Comparison of ENCODE assay signal across 22 cellular contexts in genomic region chr5:39660020-39660419, GRCh38.
A peak's percentile ranks its signal among the peaks of the same experiment; 100 is the strongest.
DNase-seq lines count a peak whose midpoint lies in the region; TF ChIP-seq lines count a peak whose summit lies in the region.
"Had no signal": no experiment of that assay in that cellular context is flagged by ENCODE, and none has a peak within 500 bp of the region (broad histone marks: within the 10 kb centered on the region; RNA-seq: fewer than 3 reads in every experiment).

No MANE protein-coding gene starts in this region.

- no peaks in the 10 kb centered on the region for H3K36me3 Mint-ChIP-seq in HFFc6 (ENCODE audit: low read depth)
- H3K36me3 Mint-ChIP-seq: CD14-positive monocyte; CD8-positive, alpha-beta memory T cell had no signal

- TF ChIP-seq EP300 in neural cell (conservative IDR thresholded peaks at IDR 0.05; ENCODE audit: poor library complexity, severe bottlenecking): peak; percentile 70

- H4K20me1 ChIP-seq in neural cell (ENCODE audit: insufficient read depth) (no peaks in the 10 kb centered on the region), smooth muscle cell (ENCODE audit: low read depth) (no peaks in the 10 kb centered on the region)
- H4K20me1 ChIP-seq: BLaER1 treated with 17β-estradiol and CSF1 and Interleukin-3, amounts not matched to agents 10 nM and 100 nM had no signal

- peak overlapping the region; percentile 69 for H3K4me3 Mint-ChIP-seq in HFFc6
- H3K4me3 Mint-ChIP-seq: B cell; CD14-positive monocyte; CD4-positive, alpha-beta T cell; CD8-positive, alpha-beta memory T cell had no signal

- no peak overlapping the region for H3K27ac Mint-ChIP-seq in HFFc6
- H3K27ac Mint-ChIP-seq: B cell; CD14-positive monocyte; CD4-positive, alpha-beta T cell; CD8-positive, alpha-beta memory T cell had no signal

- TF ChIP-seq CTCF in HFFc6 (IDR thresholded peaks at IDR 0.05): no peak
- no peak for TF ChIP-seq CTCF in neural cell (IDR thresholded peaks at IDR 0.05; ENCODE audit: poor library complexity, severe bottlenecking)
- TF ChIP-seq CTCF in smooth muscle cell (IDR thresholded peaks at IDR 0.05; ENCODE audit: borderline replicate concordance, insufficient read depth, poor library complexity, severe bottlenecking): no peak
- TF ChIP-seq CTCF in RWPE1 (conservative IDR thresholded peaks at IDR 0.05; ENCODE audit: low read depth): no peak

- H3K9me3 ChIP-seq in neural cell (ENCODE audit: low read length) (no peaks in the 10 kb centered on the region), smooth muscle cell (replicated peaks; ENCODE audit: low read depth) (no peaks in the 10 kb centered on the region)

- no peaks in the 10 kb centered on the region for H3F3A ChIP-seq in neural cell (ENCODE audit: insufficient read depth, low read length, poor library complexity, severe bottlenecking)
- H3F3A ChIP-seq in smooth muscle cell (ENCODE audit: low read depth): no peaks in the 10 kb centered on the region

- WGBS in smooth muscle cell (ENCODE audit: low lambda C conversion rate): 86% methylated on average over 1 of the region's 1 CpG

- H2AFZ ChIP-seq in neural cell (ENCODE audit: low read depth, low read length) (no peak overlapping the region), smooth muscle cell (ENCODE audit: low read depth) (peak overlapping the region; percentile 80)
- H2AFZ ChIP-seq: GM23248 had no signal

- peaks cover 20% of the 10 kb centered on the region for H3K4me1 Mint-ChIP-seq in HFFc6 (ENCODE audit: low read depth)

- H3K9me3 Mint-ChIP-seq in HFFc6: no peaks in the 10 kb centered on the region
- H3K9me3 Mint-ChIP-seq: CD4-positive, alpha-beta T cell; CD8-positive, alpha-beta memory T cell had no signal

- no peaks in the 10 kb centered on the region for H3K9me2 ChIP-seq in neural cell (ENCODE audit: insufficient read depth, low read length)

- H3K4me2 ChIP-seq in neural cell (ENCODE audit: low read length): no peak overlapping the region
- no peak overlapping the region for H3K4me2 ChIP-seq in smooth muscle cell

- H3K4me3 ChIP-seq in neural cell (ENCODE audit: low read length) (no peak overlapping the region), smooth muscle cell (no peak overlapping the region)
- H3K4me3 ChIP-seq: BLaER1 treated with 17β-estradiol and CSF1 and Interleukin-3, amounts not matched to agents 10 nM and 100 nM; GM12878; GM23248 had no signal

- DNase-seq in NCI-H82 (lab: John Stamatoyannopoulos, UW) (peak; percentile 14), NCI-H82 treated with DMSO at 0.1 percent for 48 hours (lab: John Stamatoyannopoulos, UW; ENCODE audit: unreplicated experiment) (no peak), HFFc6 (no peak), smooth muscle cell (lab: John Stamatoyannopoulos, UW; ENCODE audit: unreplicated experiment) (no peak), RWPE1 (ENCODE audit: low spot score) (no peak), SKM-1 (lab: John Stamatoyannopoulos, UW; ENCODE audit: unreplicated experiment) (no peak)
- DNase-seq in stimulated activated CD4-positive, alpha-beta T cell treated with anti-CD3 and anti-CD28 coated beads, Interleukin-12 subunit alpha, Interleukin-12 subunit beta, amount 100 ng/mL, for 4 hours: no peak
- DNase-seq: CD4-positive, alpha-beta T cell; CD8-positive, alpha-beta memory T cell; DMS 273 treated with DMSO at 0.1 percent for 48 hours; DMS79; EL; GDM1; GM23248; H7; HCEC 1CT had no signal

- H3K79me2 ChIP-seq in neural cell (replicated peaks; ENCODE audit: insufficient read depth, low read length) (no peaks in the 10 kb centered on the region), smooth muscle cell (ENCODE audit: low read depth) (no peaks in the 10 kb centered on the region)

- H3K27me3 ChIP-seq in neural cell (ENCODE audit: insufficient read depth, low read depth, low read length): no peaks in the 10 kb centered on the region
- H3K27me3 ChIP-seq in smooth muscle cell (ENCODE audit: low read depth): no peaks in the 10 kb centered on the region
- H3K27me3 ChIP-seq: BLaER1 treated with 17β-estradiol and CSF1 and Interleukin-3, amounts not matched to agents 10 nM and 100 nM had no signal

- H3K27ac ChIP-seq in neural cell (ENCODE audit: low read length) (peak overlapping the region; percentile 6), smooth muscle cell (ENCODE audit: low read depth) (no peak overlapping the region), RWPE1 (no peak overlapping the region)
- H3K27ac ChIP-seq: 22Rv1, GM23248 had no signal

- no peaks in the 10 kb centered on the region for H3K36me3 ChIP-seq in neural cell (ENCODE audit: insufficient read depth, low read length)
- H3K36me3 ChIP-seq in smooth muscle cell (ENCODE audit: low read depth): no peaks in the 10 kb centered on the region

- no peak for TF ChIP-seq RAD21 in neural cell (conservative IDR thresholded peaks at IDR 0.05)

- H3K4me1 ChIP-seq in smooth muscle cell (ENCODE audit: low read depth): peaks cover 4% of the 10 kb centered on the region

- H3K9ac ChIP-seq in neural cell (ENCODE audit: low read length) (no peak overlapping the region), smooth muscle cell (ENCODE audit: low read depth) (no peak overlapping the region)
- H3K9ac ChIP-seq: BLaER1 treated with 17β-estradiol and CSF1 and Interleukin-3, amounts not matched to agents 10 nM and 100 nM; GM23248 had no signal

- POLR2A ChIA-PET in RWPE1 (lab: Yijun Ruan, JAX; ENCODE audit: low non-redundant PET): no interaction called here

- CTCF ChIA-PET in RWPE1 (lab: Yijun Ruan, JAX): no interaction called here

- peaks cover 4% of the 10 kb centered on the region for H3K27me3 Mint-ChIP-seq in HFFc6 (ENCODE audit: insufficient read depth)
- H3K27me3 Mint-ChIP-seq: B cell had no signal

TF ChIP-seq in neural cell, 6 proteins besides CTCF, POLR2A, EP300 and RAD21:
- TF ChIP-seq REST (IDR thresholded peaks at IDR 0.05; ENCODE audit: borderline replicate concordance) (peak; percentile 96), MXI1 (conservative IDR thresholded peaks at IDR 0.05; ENCODE audit: poor library complexity, severe bottlenecking) (no peak), TAF1 (IDR thresholded peaks at IDR 0.05; ENCODE audit: low read depth) (no peak), EZH2 (IDR thresholded peaks at IDR 0.05; ENCODE audit: borderline replicate concordance, insufficient read depth, low read length, poor library complexity, severe bottlenecking) (no peak), SMC3 (conservative IDR thresholded peaks at IDR 0.05; ENCODE audit: poor library complexity) (no peak), POLR2AphosphoS5 (IDR thresholded peaks at IDR 0.05) (peak; percentile 33)
TF ChIP-seq in neural cell: peak in this region for 2.
